Comparison of ENCODE assay signal across 9 cellular contexts in genomic region chr7:12638851-12639467, GRCh38.
DNase-seq lines count a peak whose midpoint lies in the region; TF ChIP-seq lines count a peak whose summit lies in the region.
"Had no signal": no experiment of that assay in that cellular context is flagged by ENCODE, and none has a peak within 500 bp of the region (broad histone marks: within the 10 kb centered on the region; RNA-seq: fewer than 3 reads in every experiment).

No MANE protein-coding gene starts in this region.

- DNase-seq in NCI-H1417 (lab: John Stamatoyannopoulos, UW): peak in 2 of 3 experiments; percentile 63 to 73
- no peak for DNase-seq in NCI-H1417 treated with DMSO at 0.1 percent for 48 hours (lab: John Stamatoyannopoulos, UW)
- DNase-seq in NCI-H2171 (lab: John Stamatoyannopoulos, UW): peak; percentile 4
- DNase-seq in astrocyte of the cerebellum (ENCODE audit: low read depth): peak; percentile 19
- DNase-seq in kidney glomerular epithelial cell (lab: John Stamatoyannopoulos, UW): peak; percentile 56
- no peak for DNase-seq in NCI-H524 treated with DMSO at 0.1 percent for 48 hours (lab: John Stamatoyannopoulos, UW)
- DNase-seq in NCI-H187 treated with DMSO at 0.1 percent for 48 hours (lab: John Stamatoyannopoulos, UW): no peak
- DNase-seq: activated T-cell treated with anti-CD3 and anti-CD28 coated beads, Interleukin-2, amount 50 U/mL, for 4 hours had no signal

- H3K4me3 ChIP-seq in HEK293 (ENCODE audit: low read depth, low read length) (no peak overlapping the region), astrocyte of the cerebellum (ENCODE audit: low read depth, low read length) (no peak overlapping the region)

- H3K4me1 ChIP-seq in HEK293 (ENCODE audit: control insufficient read depth, insufficient read depth, low read length): no peaks in the 10 kb centered on the region

- no peak overlapping the region for H3K27ac ChIP-seq in HEK293 (ENCODE audit: extremely low read depth, low read depth, low read length)

- POLR2A ChIA-PET in HEK293 (lab: Yijun Ruan, JAX): no interaction called here

- TF ChIP-seq CTCF in HEK293 (tag by site-specific recombination; IDR thresholded peaks at IDR 0.05) (no peak), astrocyte of the cerebellum (IDR thresholded peaks at IDR 0.05; ENCODE audit: low read depth, low read length, missing control alignments) (no peak)

- CTCF ChIA-PET in HEK293 (lab: Yijun Ruan, JAX): interaction anchor here (0.6 to 1.8 kb wide), 30 partner anchors 9 to 777 kb away, joined by 3 to 20 read pairs (median 4); no protein-coding TSS in a partner anchor

- H3K36me3 ChIP-seq in HEK293 (ENCODE audit: control insufficient read depth in 2 of 2, insufficient read depth in 1 of 2, low read length in 2 of 2): no peaks in the 10 kb centered on the region

- in situ Hi-C loops in astrocyte of the cerebellum (cut with HindIII; ENCODE audit: low sequenced_read_pairs): no loop called here

- H3K9me3 ChIP-seq in HEK293 (ENCODE audit: control insufficient read depth, insufficient read depth, low read depth, low read length): no peaks in the 10 kb centered on the region

TF ChIP-seq in HEK293, 187 proteins besides CTCF, POLR2A, EP300 and RAD21:
- TF ChIP-seq ZNF266 (tag by site-specific recombination; IDR thresholded peaks at IDR 0.05; ENCODE audit: low read depth) (no peak), ZNF302 (tag by site-specific recombination; IDR thresholded peaks at IDR 0.05; ENCODE audit: low read depth) (no peak), ZNF146 (tag by site-specific recombination; IDR thresholded peaks at IDR 0.05) (no peak), ZNF366 (tag by site-specific recombination; conservative IDR thresholded peaks at IDR 0.05) (no peak), SCRT2 (tag by site-specific recombination; IDR thresholded peaks at IDR 0.05) (no peak), ZNF341 (tag by site-specific recombination; IDR thresholded peaks at IDR 0.05; ENCODE audit: low read depth) (no peak), KLF1 (tag by site-specific recombination; IDR thresholded peaks at IDR 0.05) (no peak), ZNF654 (tag by site-specific recombination; IDR thresholded peaks at IDR 0.05; ENCODE audit: low read depth) (peak; percentile 56)

Comparison
In these comparisons a context has a peak if more than half of its experiments do, and no peak if none do; other contexts are left out.
1. DNase-seq: peak in NCI-H1417 (2 of 3), NCI-H2171 (single experiment), astrocyte of the cerebellum (single experiment) and kidney glomerular epithelial cell (single experiment); none in NCI-H1417 treated with DMSO at 0.1 percent for 48 hours (single experiment), NCI-H524 treated with DMSO at 0.1 percent for 48 hours (single experiment) and NCI-H187 treated with DMSO at 0.1 percent for 48 hours (single experiment).